Comparison of ENCODE assay signal across 16 cellular contexts in genomic region chr7:28774529-28775057, GRCh38.
DNase-seq lines count a peak whose midpoint lies in the region; ATAC-seq lines count a peak whose summit lies in the region.
"Had no signal": no experiment of that assay in that cellular context is flagged by ENCODE, and none has a peak within 500 bp of the region (broad histone marks: within the 10 kb centered on the region; RNA-seq: fewer than 3 reads in every experiment).

No MANE protein-coding gene starts in this region.

- peak overlapping the region; percentile 0 for H3K4me2 ChIP-seq in skeletal muscle satellite cell (ENCODE audit: low read length)
- H3K4me2 ChIP-seq: BLaER1 treated with 17β-estradiol and CSF1 and Interleukin-3, amounts not matched to agents 10 nM and 100 nM had no signal

- H3K36me3 ChIP-seq in adipocyte (ENCODE audit: control insufficient read depth, insufficient read depth, low read length, severe bottlenecking) (no peaks in the 10 kb centered on the region), skeletal muscle satellite cell (ENCODE audit: insufficient read depth, low read length) (no peaks in the 10 kb centered on the region)
- H3K36me3 ChIP-seq: BLaER1 treated with 17β-estradiol and CSF1 and Interleukin-3, amounts not matched to agents 10 nM and 100 nM; thyroid gland had no signal

- H3K9me3 ChIP-seq in adipocyte (ENCODE audit: control insufficient read depth, low read length) (no peaks in the 10 kb centered on the region), skeletal muscle satellite cell (replicated peaks; ENCODE audit: low read length) (no peaks in the 10 kb centered on the region)
- H3K9me3 ChIP-seq: thyroid gland had no signal

- H3K4me3 ChIP-seq in adipocyte (ENCODE audit: low read length) (no peak overlapping the region), skeletal muscle satellite cell (ENCODE audit: low read length) (no peak overlapping the region)
- H3K4me3 ChIP-seq: BLaER1 treated with 17β-estradiol and CSF1 and Interleukin-3, amounts not matched to agents 10 nM and 100 nM; thyroid gland had no signal

- peaks cover 14% of the 10 kb centered on the region for H3K4me1 ChIP-seq in adipocyte (ENCODE audit: control insufficient read depth, insufficient read depth, low read length)
- peaks cover 19% of the 10 kb centered on the region for H3K4me1 ChIP-seq in skeletal muscle satellite cell (ENCODE audit: control insufficient read depth, insufficient read depth, low read length)
- H3K4me1 ChIP-seq: thyroid gland had no signal

- no peaks in the 10 kb centered on the region for H3K27me3 ChIP-seq in adipocyte (replicated peaks; ENCODE audit: control insufficient read depth, insufficient read depth, low read length)
- no peaks in the 10 kb centered on the region for H3K27me3 ChIP-seq in skeletal muscle satellite cell (ENCODE audit: control insufficient read depth, insufficient read depth, low read length)
- H3K27me3 ChIP-seq: BLaER1 treated with 17β-estradiol and CSF1 and Interleukin-3, amounts not matched to agents 10 nM and 100 nM; thyroid gland had no signal

- no peak for ATAC-seq in GM21367 (IDR thresholded peaks at IDR 0.05; ENCODE audit: unreplicated experiment)
- ATAC-seq: HepG2 had no signal

- DNase-seq in NCI-H2029 treated with DMSO at 0.1 percent for 48 hours (lab: John Stamatoyannopoulos, UW) (peak; percentile 16), NCI-H2029 (lab: John Stamatoyannopoulos, UW) (no peak), NCI-H2081 (lab: John Stamatoyannopoulos, UW) (peak; percentile 90 to 99), adipocyte (ENCODE audit: low read depth) (peak; percentile 28), DMS114 treated with DMSO at 0.1 percent for 48 hours (lab: John Stamatoyannopoulos, UW; ENCODE audit: unreplicated experiment) (no peak), NCI-H2196 (lab: John Stamatoyannopoulos, UW; ENCODE audit: unreplicated experiment) (no peak)
- DNase-seq: activated B cell treated with CpG ODN at 0.5 μM for 24 hours; activated CD8-positive, alpha-beta memory T cell treated with anti-CD3 and anti-CD28 coated beads for 24 hours; hypothalamus; MM.1S; NCI-H526 treated with DMSO at 0.1 percent for 48 hours; thyroid gland had no signal

- H3K9ac ChIP-seq in adipocyte (ENCODE audit: low read length) (no peak overlapping the region), skeletal muscle satellite cell (ENCODE audit: low read depth, low read length) (no peak overlapping the region)
- H3K9ac ChIP-seq: BLaER1 treated with 17β-estradiol and CSF1 and Interleukin-3, amounts not matched to agents 10 nM and 100 nM had no signal

Comparison
In these comparisons a context has a peak if more than half of its experiments do, and no peak if none do; other contexts are left out.
1. DNase-seq: peak in NCI-H2029 treated with DMSO at 0.1 percent for 48 hours (single experiment), NCI-H2081 (2 of 2) and adipocyte (single experiment); none in NCI-H2029 (single experiment), DMS114 treated with DMSO at 0.1 percent for 48 hours (single experiment) and NCI-H2196 (single experiment).